13 cellular contexts compared by ENCODE assay signal in the genomic region with DNA sequence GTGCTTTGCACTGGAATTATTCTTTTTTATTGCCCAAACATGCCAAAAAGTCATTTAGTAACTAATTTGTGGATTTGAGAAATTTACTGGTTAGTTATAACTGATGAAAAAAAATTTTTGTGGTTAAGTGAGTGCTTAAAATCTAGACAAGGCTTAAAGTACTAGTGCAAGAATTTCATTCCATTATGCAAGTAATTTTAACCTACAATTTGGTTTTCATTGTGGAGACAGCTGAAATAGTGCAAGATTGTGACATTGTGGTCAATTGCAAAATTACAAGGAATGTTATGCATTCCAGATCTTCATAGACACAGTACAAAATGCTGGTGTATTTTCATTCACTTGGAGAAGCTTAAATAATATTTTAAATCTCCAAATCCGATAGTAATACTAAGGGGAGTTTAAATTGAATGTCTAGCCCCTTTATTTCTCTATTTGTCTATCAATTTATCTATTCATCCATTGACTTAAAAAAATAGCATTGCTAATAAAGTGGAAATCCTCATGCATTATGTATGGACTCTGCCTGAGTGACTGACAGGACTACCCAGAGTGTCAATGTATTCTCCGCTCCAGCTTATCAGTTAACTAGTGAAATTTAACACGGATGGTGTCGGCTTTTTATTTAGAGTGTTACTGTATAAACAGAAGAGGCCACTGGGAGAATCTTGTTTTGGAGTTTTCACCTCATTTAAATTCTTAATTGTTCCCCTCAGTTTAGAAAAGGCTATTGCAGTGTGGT.
DNase-seq lines count a peak whose midpoint lies in the region; ATAC-seq and TF ChIP-seq lines count a peak whose summit lies in the region.
"Had no signal": no experiment of that assay in that cellular context is flagged by ENCODE, and none has a peak within 500 bp of the region (broad histone marks: within the 10 kb centered on the region; RNA-seq: fewer than 3 reads in every experiment).

No MANE protein-coding gene starts in this region.

- H3K4me1 ChIP-seq in GM23248 (ENCODE audit: insufficient read depth) (peaks cover 10% of the 10 kb centered on the region; the same call in 1 of the 2 replicates), skeletal muscle satellite cell (ENCODE audit: control insufficient read depth, insufficient read depth, low read length) (peaks cover 10% of the 10 kb centered on the region), BE2C (no peaks in the 10 kb centered on the region)
- H3K4me1 ChIP-seq: lower lobe of right lung, spleen, suprapubic skin had no signal

- DNase-seq in GM23248, result peak; percentile 58
- peak; percentile 0 for DNase-seq in RPMI7951 (ENCODE audit: low read depth)
- DNase-seq in fibroblast of the aortic adventitia (ENCODE audit: low read depth), result peak; percentile 76
- no peak for DNase-seq in BE2C
- DNase-seq in NCI-H1092 treated with DMSO at 0.1 percent for 48 hours (lab: John Stamatoyannopoulos, UW), result no peak
- DNase-seq: lower lobe of right lung, NCI-H345, nucleus accumbens, spleen had no signal

- in situ Hi-C loops in GM23248 (cut with MboI), result no loop called here

- H3F3A ChIP-seq in GM23248 (ENCODE audit: insufficient read depth), result 0 out of 2 replicates have a peak, but pooled peaks cover 3% of the 10 kb centered on the region

- no peaks in the 10 kb centered on the region for H3K9me3 ChIP-seq in GM23248 (ENCODE audit: low read depth)
- no peaks in the 10 kb centered on the region for H3K9me3 ChIP-seq in skeletal muscle satellite cell (replicated peaks; ENCODE audit: low read length)
- H3K9me3 ChIP-seq in BE2C, result no peaks in the 10 kb centered on the region
- H3K9me3 ChIP-seq: lower lobe of right lung, spleen, suprapubic skin had no signal

- H3K79me2 ChIP-seq in GM23248 (ENCODE audit: insufficient read depth), result no peaks in the 10 kb centered on the region

- H3K36me3 ChIP-seq in GM23248 (ENCODE audit: low read depth) (no peaks in the 10 kb centered on the region), skeletal muscle satellite cell (ENCODE audit: insufficient read depth, low read length) (no peaks in the 10 kb centered on the region), BE2C (no peaks in the 10 kb centered on the region)
- H3K36me3 ChIP-seq: lower lobe of right lung, spleen, suprapubic skin had no signal

- no peaks in the 10 kb centered on the region for H3K9me2 ChIP-seq in GM23248 (ENCODE audit: insufficient read depth)

- H3K4me2 ChIP-seq in GM23248 (ENCODE audit: unreplicated experiment) (no peak overlapping the region), skeletal muscle satellite cell (ENCODE audit: low read length) (peak overlapping the region; percentile 4)

- ATAC-seq in HG03175 (IDR thresholded peaks at IDR 0.05; ENCODE audit: unreplicated experiment), result no peak
- ATAC-seq: HCT116, lower lobe of right lung had no signal

- WGBS in GM23248 (ENCODE audit: low coverage in 1 of 2, low lambda C conversion rate in 2 of 2, missing lambda C conversion rate in 2 of 2), 2 experiments, result 41 to 54% methylated on average over 4 of the region's 4 CpGs

- H2AFZ ChIP-seq in GM23248, result no peak overlapping the region

- H3K4me3 ChIP-seq in GM23248 (no peak overlapping the region), fibroblast of the aortic adventitia (ENCODE audit: low read depth, low read length) (no peak overlapping the region), skeletal muscle satellite cell (ENCODE audit: low read length) (no peak overlapping the region), BE2C (ENCODE audit: low read depth, low read length) (no peak overlapping the region)
- H3K4me3 ChIP-seq: lower lobe of right lung, spleen, suprapubic skin had no signal

- H3K27ac ChIP-seq in GM23248, result no peak overlapping the region
- H3K27ac ChIP-seq: lower lobe of right lung, spleen, suprapubic skin had no signal

- peaks cover 55% of the 10 kb centered on the region for H3K27me3 ChIP-seq in GM23248 (replicated peaks; ENCODE audit: insufficient read depth)
- H3K27me3 ChIP-seq in skeletal muscle satellite cell (ENCODE audit: control insufficient read depth, insufficient read depth, low read length), result peaks cover 9% of the 10 kb centered on the region
- peaks cover 14% of the 10 kb centered on the region for H3K27me3 ChIP-seq in BE2C
- H3K27me3 ChIP-seq: spleen had no signal

- TF ChIP-seq CTCF in fibroblast of the aortic adventitia (IDR thresholded peaks at IDR 0.05; ENCODE audit: insufficient read depth, low read length) (no peak), BE2C (IDR thresholded peaks at IDR 0.05; ENCODE audit: low read depth, low read length) (no peak)

- no peaks in the 10 kb centered on the region for H4K20me1 ChIP-seq in GM23248 (ENCODE audit: insufficient read depth)

- H3K9ac ChIP-seq in GM23248 (no peak overlapping the region), skeletal muscle satellite cell (ENCODE audit: low read depth, low read length) (no peak overlapping the region)

Comparison
In these comparisons a context has a peak if more than half of its experiments do, and no peak if none do; other contexts are left out.
1. DNase-seq: peak in GM23248 (single experiment), RPMI7951 (single experiment) and fibroblast of the aortic adventitia (single experiment); none in BE2C (single experiment) and NCI-H1092 treated with DMSO at 0.1 percent for 48 hours (single experiment).